Comparison of ENCODE assay signal across 2 cellular contexts in genomic region chr6:160138839-160139419, GRCh38.
TF ChIP-seq lines count a peak whose summit lies in the region.

No MANE protein-coding gene starts in this region.

TF ChIP-seq in WTC11, 78 proteins besides CTCF, POLR2A, EP300 and RAD21 (continued from another document):
- TF ChIP-seq ZNF281 (CRISPR knock-in tag; IDR thresholded peaks at IDR 0.05), result no peak

TF ChIP-seq in liver, 16 proteins besides CTCF, POLR2A, EP300 and RAD21 (continued from another document):
- TF ChIP-seq GABPA (IDR thresholded peaks at IDR 0.05 in 1 of 2, conservative IDR thresholded peaks at IDR 0.05 in 1 of 2) (no peak), ATF3 (IDR thresholded peaks at IDR 0.05) (no peak), REST (IDR thresholded peaks at IDR 0.05) (no peak), TAF1 (conservative IDR thresholded peaks at IDR 0.05) (no peak)
TF ChIP-seq in liver: peak in this region for 0.
